ENCODE assay signal across 12 cellular contexts in the genomic region with DNA sequence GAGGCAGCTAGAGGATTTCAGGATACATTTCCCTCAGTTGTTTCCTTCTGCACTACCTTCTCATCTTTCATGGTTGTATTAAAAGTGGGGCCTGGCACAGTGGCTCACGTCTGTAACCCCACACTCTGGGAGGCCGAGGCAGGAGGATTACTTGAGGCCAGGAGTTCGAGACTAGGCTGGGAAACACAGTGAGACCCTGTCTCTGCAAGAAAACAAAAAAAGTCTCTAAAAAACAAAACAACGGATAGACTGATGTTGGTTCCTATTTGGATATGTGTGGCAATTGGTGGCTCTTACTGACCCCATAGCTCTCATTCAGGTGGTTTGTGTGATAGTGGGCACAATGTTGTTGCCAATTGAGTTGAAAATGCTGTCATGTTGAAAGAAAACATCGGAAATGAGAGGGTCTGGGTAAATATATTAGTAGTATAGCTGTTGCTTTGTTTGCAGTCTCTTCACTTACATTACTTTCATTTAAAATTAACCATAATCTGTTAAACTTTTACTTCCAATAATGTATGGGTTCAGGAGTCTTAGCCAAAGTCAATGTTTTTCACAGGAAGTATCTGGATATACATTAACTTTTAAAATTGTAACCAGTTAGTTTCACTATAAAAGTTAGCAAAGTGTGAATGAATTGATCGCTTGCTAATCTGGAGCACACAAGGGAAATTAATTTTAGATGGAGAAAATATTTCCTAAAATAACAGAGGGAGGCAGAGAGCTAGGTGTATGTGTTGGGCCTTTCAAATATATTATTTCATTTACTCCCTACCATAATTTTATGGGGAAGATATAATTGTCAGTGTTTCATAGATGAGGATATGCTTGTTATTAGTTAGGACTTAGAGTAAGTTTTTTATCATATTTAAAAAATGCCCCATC. TPM values are rescaled to one million over a fixed set of nuclear protein-coding genes. Genes with fewer than 3 reads are reported as not detected.
DNase-seq lines count a peak whose midpoint lies in the region; ATAC-seq and TF ChIP-seq lines count a peak whose summit lies in the region.
"Had no signal": no experiment of that assay in that cellular context is flagged by ENCODE, and none has a peak within 500 bp of the region (broad histone marks: within the 10 kb centered on the region; RNA-seq: fewer than 3 reads in every experiment).

No MANE protein-coding gene starts in this region.

- ATAC-seq in GM19372 (IDR thresholded peaks at IDR 0.05; ENCODE audit: low read depth, unreplicated experiment) (peak; percentile 70), HG02678 (IDR thresholded peaks at IDR 0.05; ENCODE audit: unreplicated experiment) (peak; percentile 63)
- ATAC-seq: effector memory CD8-positive, alpha-beta T cell had no signal

- no peak overlapping the region for H3K4me3 ChIP-seq in subcutaneous abdominal adipose tissue (ENCODE audit: low read depth in 1 of 5, low read length in 5 of 5)
- H3K4me3 ChIP-seq in A673 (ENCODE audit: low read depth, low read length, poor library complexity, severe bottlenecking): no peak overlapping the region
- H3K4me3 ChIP-seq: thoracic aorta had no signal

- peak overlapping the region; percentile 40 for H3K27ac ChIP-seq in adipose tissue (ENCODE audit: low read depth, low read length)
- H3K27ac ChIP-seq in subcutaneous abdominal adipose tissue (ENCODE audit: low read depth, low read length): peak overlapping the region; percentile 78
- no peak overlapping the region for H3K27ac ChIP-seq in A673 (ENCODE audit: low read depth, low read length, poor library complexity, severe bottlenecking)

- H3K27me3 ChIP-seq in subcutaneous abdominal adipose tissue (ENCODE audit: control insufficient read depth in 5 of 5, insufficient read depth in 4 of 5, low read length in 5 of 5): no peaks in the 10 kb centered on the region
- H3K27me3 ChIP-seq in A673 (replicated peaks; ENCODE audit: insufficient read depth, low read depth, low read length, poor library complexity): no peaks in the 10 kb centered on the region

- peak overlapping the region in 1 of 5 donors; percentile 40 for H3K9ac ChIP-seq in subcutaneous abdominal adipose tissue (ENCODE audit: low read length in 5 of 5)

- DNase-seq in A673 (ENCODE audit: low spot score): no peak
- DNase-seq in midbrain (lab: John Stamatoyannopoulos, UW): no peak
- DNase-seq in NCI-H2029 (lab: John Stamatoyannopoulos, UW): no peak
- DNase-seq: activated CD4-positive, alpha-beta T cell treated with anti-CD3 and anti-CD28 coated beads for 4 hours; effector memory CD8-positive, alpha-beta T cell; NCI-H2171 treated with DMSO at 0.1 percent for 48 hours; SW 1271 had no signal

- intact Hi-C loops in A673 (cut with micrococcal nuclease; ENCODE audit: unreplicated experiment): no loop called here

- H3K4me1 ChIP-seq in subcutaneous abdominal adipose tissue (ENCODE audit: control insufficient read depth in 5 of 5, insufficient read depth in 5 of 5, low read length in 5 of 5) (peaks cover 20 to 64% (median 54%) of the 10 kb centered on the region in 5 donors), A673 (ENCODE audit: insufficient read depth, low read length, poor library complexity, severe bottlenecking) (no peaks in the 10 kb centered on the region)

- no peak for TF ChIP-seq CTCF in A673 (conservative IDR thresholded peaks at IDR 0.05; ENCODE audit: low read depth, low read length)

- H3K9me3 ChIP-seq in subcutaneous abdominal adipose tissue (ENCODE audit: control insufficient read depth in 5 of 5, low read length in 5 of 5): no peaks in the 10 kb centered on the region
- no peaks in the 10 kb centered on the region for H3K9me3 ChIP-seq in A673 (ENCODE audit: low read depth, low read length, poor library complexity, severe bottlenecking)
- H3K9me3 ChIP-seq: thoracic aorta had no signal

- BruUV-seq in A673 (replicated peaks; lab: Mats Ljungman, UMichigan): no TSS peak

- no peaks in the 10 kb centered on the region for H3K36me3 ChIP-seq in subcutaneous abdominal adipose tissue (ENCODE audit: control insufficient read depth in 5 of 5, insufficient read depth in 5 of 5, low read length in 5 of 5)
- no peaks in the 10 kb centered on the region for H3K36me3 ChIP-seq in A673 (ENCODE audit: insufficient read depth, low read length, poor library complexity, severe bottlenecking)
- H3K36me3 ChIP-seq: thoracic aorta had no signal

- WGBS in adipose tissue, 3 donors: 71 to 94% (median 90%) methylated on average over 6 of the region's 6 CpGs

- CTCF ChIA-PET in A673 (lab: Charles Lee): no interaction called here

- POLR2A ChIA-PET in A673 (lab: Charles Lee; ENCODE audit: low non-redundant PET): no interaction called here

RNA-seq across cellular contexts. Expression of a gene that starts 31.1 kb away (rescaled TPM):
- polyA plus RNA-seq in adipose tissue: 10 to 100 TPM; 21.8 to 39.9 (median 38.5) TPM
- 75.2 and 82.8 TPM in 2 replicates for total RNA-seq in A673 (2021)
